In the genomic region with DNA sequence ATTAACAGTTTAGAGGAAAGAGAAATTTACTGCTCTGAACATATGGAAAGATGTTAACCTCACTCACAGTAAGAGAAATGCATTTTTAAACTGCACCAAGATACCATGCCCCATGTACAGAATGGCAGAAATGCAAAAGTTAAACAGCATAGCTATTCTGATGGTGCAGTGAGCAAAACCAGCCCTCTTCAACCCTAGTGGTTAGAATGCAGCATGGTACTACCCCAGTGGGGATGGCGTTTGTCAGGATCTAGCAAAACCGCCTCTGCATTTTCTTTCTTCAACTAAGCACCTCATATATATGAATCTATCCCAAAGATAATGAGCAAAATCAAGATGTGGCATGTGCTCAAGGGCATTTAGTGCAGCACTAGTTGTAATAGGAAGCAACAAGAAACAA, we compare ENCODE assay signal across 2 cellular contexts.
TF ChIP-seq lines count a peak whose summit lies in the region.

No MANE protein-coding gene starts in this region.

TF ChIP-seq in HCT116, 20 proteins besides CTCF, POLR2A, EP300 and RAD21:
- TF ChIP-seq ZNF274 (IDR thresholded peaks at IDR 0.05; ENCODE audit: low read depth, low read length) = no peak
- no peak for TF ChIP-seq EZH2 (IDR thresholded peaks at IDR 0.05)
- no peak for TF ChIP-seq YY1 (IDR thresholded peaks at IDR 0.05; ENCODE audit: extremely low read depth, insufficient replicate concordance, low read depth, low read length)
- TF ChIP-seq, protein P1, sequence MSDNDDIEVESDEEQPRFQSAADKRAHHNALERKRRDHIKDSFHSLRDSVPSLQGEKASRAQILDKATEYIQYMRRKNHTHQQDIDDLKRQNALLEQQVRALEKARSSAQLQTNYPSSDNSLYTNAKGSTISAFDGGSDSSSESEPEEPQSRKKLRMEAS (IDR thresholded peaks at IDR 0.05) = no peak
- TF ChIP-seq, protein P2, sequence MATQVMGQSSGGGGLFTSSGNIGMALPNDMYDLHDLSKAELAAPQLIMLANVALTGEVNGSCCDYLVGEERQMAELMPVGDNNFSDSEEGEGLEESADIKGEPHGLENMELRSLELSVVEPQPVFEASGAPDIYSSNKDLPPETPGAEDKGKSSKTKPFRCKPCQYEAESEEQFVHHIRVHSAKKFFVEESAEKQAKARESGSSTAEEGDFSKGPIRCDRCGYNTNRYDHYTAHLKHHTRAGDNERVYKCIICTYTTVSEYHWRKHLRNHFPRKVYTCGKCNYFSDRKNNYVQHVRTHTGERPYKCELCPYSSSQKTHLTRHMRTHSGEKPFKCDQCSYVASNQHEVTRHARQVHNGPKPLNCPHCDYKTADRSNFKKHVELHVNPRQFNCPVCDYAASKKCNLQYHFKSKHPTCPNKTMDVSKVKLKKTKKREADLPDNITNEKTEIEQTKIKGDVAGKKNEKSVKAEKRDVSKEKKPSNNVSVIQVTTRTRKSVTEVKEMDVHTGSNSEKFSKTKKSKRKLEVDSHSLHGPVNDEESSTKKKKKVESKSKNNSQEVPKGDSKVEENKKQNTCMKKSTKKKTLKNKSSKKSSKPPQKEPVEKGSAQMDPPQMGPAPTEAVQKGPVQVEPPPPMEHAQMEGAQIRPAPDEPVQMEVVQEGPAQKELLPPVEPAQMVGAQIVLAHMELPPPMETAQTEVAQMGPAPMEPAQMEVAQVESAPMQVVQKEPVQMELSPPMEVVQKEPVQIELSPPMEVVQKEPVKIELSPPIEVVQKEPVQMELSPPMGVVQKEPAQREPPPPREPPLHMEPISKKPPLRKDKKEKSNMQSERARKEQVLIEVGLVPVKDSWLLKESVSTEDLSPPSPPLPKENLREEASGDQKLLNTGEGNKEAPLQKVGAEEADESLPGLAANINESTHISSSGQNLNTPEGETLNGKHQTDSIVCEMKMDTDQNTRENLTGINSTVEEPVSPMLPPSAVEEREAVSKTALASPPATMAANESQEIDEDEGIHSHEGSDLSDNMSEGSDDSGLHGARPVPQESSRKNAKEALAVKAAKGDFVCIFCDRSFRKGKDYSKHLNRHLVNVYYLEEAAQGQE (IDR thresholded peaks at IDR 0.05; ENCODE audit: low read depth) = no peak
- no peak for TF ChIP-seq FOSL1 (IDR thresholded peaks at IDR 0.05; ENCODE audit: low read depth)
TF ChIP-seq in HCT116: peak in this region for 0.

TF ChIP-seq in GM12878, 131 proteins besides CTCF, POLR2A, EP300 and RAD21:
- TF ChIP-seq, protein P3, sequence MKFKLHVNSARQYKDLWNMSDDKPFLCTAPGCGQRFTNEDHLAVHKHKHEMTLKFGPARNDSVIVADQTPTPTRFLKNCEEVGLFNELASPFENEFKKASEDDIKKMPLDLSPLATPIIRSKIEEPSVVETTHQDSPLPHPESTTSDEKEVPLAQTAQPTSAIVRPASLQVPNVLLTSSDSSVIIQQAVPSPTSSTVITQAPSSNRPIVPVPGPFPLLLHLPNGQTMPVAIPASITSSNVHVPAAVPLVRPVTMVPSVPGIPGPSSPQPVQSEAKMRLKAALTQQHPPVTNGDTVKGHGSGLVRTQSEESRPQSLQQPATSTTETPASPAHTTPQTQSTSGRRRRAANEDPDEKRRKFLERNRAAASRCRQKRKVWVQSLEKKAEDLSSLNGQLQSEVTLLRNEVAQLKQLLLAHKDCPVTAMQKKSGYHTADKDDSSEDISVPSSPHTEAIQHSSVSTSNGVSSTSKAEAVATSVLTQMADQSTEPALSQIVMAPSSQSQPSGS (IDR thresholded peaks at IDR 0.05; ENCODE audit: low read length) = no peak
- TF ChIP-seq SP1 (IDR thresholded peaks at IDR 0.05; ENCODE audit: low read depth, low read length) (no peak), ETV6 (conservative IDR thresholded peaks at IDR 0.05 in 1 of 2, IDR thresholded peaks at IDR 0.05 in 1 of 2; ENCODE audit: borderline replicate concordance in 1 of 2, low read depth in 1 of 2) (no peak), ATF7 (IDR thresholded peaks at IDR 0.05; ENCODE audit: low read depth) (no peak), ZNF24 (IDR thresholded peaks at IDR 0.05) (no peak), POLR2AphosphoS5 (IDR thresholded peaks at IDR 0.05; ENCODE audit: low read length) (no peak)
